In genomic region chrX:133090410-133090809, GRCh38 we compare ENCODE assay signal across 29 cellular contexts. TPM values are rescaled to one million over a fixed set of nuclear protein-coding genes. Genes with fewer than 3 reads are reported as not detected.
"Had no signal": no experiment of that assay in that cellular context is flagged by ENCODE, and none has a peak within 500 bp of the region (broad histone marks: within the 10 kb centered on the region; RNA-seq: fewer than 3 reads in every experiment).

No MANE protein-coding gene starts in this region.

- H3K4me3 ChIP-seq: adrenal gland had no signal

- H3K4me1 ChIP-seq: adrenal gland had no signal

- H3K36me3 ChIP-seq: adrenal gland had no signal

- H3K27ac ChIP-seq: adrenal gland, RWPE1, VCaP had no signal

- DNase-seq: activated B cell treated with CpG ODN at 0.5 μM for 24 hours; activated CD4-positive, alpha-beta memory T cell treated with anti-CD3 and anti-CD28 coated beads for 36 hours; activated CD4-positive, alpha-beta T cell treated with anti-CD3 and anti-CD28 coated beads for 4 hours; activated CD4-positive, alpha-beta T cell treated with anti-CD3 and anti-CD28 coated beads, Interleukin-2, amount 50 U/mL, for 1 hour; activated CD4-positive, CD25-positive, alpha-beta regulatory T cell treated with anti-CD3 and anti-CD28 coated beads, Interleukin-2, amount 50 U/mL, for 72 hours; activated CD8-positive, alpha-beta memory T cell treated with anti-CD3 and anti-CD28 coated beads, Interleukin-2, amount 50 U/mL, for 4 hours; activated gamma-delta T cell treated with Interleukin-2 at 50 U/mL for 16 hours; activated naive CD4-positive, alpha-beta T cell treated with anti-CD3 and anti-CD28 coated beads for 36 hours; activated T-cell treated with anti-CD3 and anti-CD28 coated beads for 4 hours; activated T-cell treated with anti-CD3 and anti-CD28 coated beads, Interleukin-2, amount 50 U/mL, for 4 hours; adrenal gland; central memory CD4-positive, alpha-beta T cell; NCI-H1105; NCI-H1436; NCI-H1694 treated with DMSO at 0.1 percent for 48 hours; NCI-H2029; NCI-H345; NCI-H524 treated with DMSO at 0.1 percent for 48 hours; Right ventricle myocardium superior; SW 1271; T-helper 1 cell; T-helper 2 cell; T-helper 9 cell had no signal

- H3K9me3 ChIP-seq: adrenal gland had no signal

- ATAC-seq: activated naive CD4-positive, alpha-beta T cell treated with anti-CD3 and anti-CD28 coated beads, Interleukin-2, amount 50 U/mL, for 72 hours; activated T-cell treated with anti-CD3 and anti-CD28 coated beads, Interleukin-2, amount 50 U/mL, for 4 hours had no signal

RNA-seq across cellular contexts. Expression of gene USP26, which starts 6.5 kb away (rescaled TPM):
- total RNA-seq: activated B cell treated with CpG ODN at 0.5 μM for 24 hours; activated CD4-positive, alpha-beta memory T cell treated with anti-CD3 and anti-CD28 coated beads for 36 hours; activated naive CD4-positive, alpha-beta T cell treated with anti-CD3 and anti-CD28 coated beads for 36 hours; activated naive CD4-positive, alpha-beta T cell treated with anti-CD3 and anti-CD28 coated beads, Interleukin-2, amount 50 U/mL, for 72 hours; activated T-cell treated with anti-CD3 and anti-CD28 coated beads, Interleukin-2, amount 50 U/mL, for 4 hours; activated T-helper 1 cell treated with anti-CD3 and anti-CD28 coated beads, Interleukin-12 subunit alpha, Interleukin-12 subunit beta, Interleukin-2, Interleukin-4 antibody, amounts not matched to agents 30 ng/mL and 10 ng/mL and 1 ng/mL, durations not matched to agents 14 hours and 24 hours and 36 hours; adrenal gland; M059J; NCI-H460; Right ventricle myocardium superior had no signal
